ENCODE assay signal across 15 cellular contexts in the genomic region with DNA sequence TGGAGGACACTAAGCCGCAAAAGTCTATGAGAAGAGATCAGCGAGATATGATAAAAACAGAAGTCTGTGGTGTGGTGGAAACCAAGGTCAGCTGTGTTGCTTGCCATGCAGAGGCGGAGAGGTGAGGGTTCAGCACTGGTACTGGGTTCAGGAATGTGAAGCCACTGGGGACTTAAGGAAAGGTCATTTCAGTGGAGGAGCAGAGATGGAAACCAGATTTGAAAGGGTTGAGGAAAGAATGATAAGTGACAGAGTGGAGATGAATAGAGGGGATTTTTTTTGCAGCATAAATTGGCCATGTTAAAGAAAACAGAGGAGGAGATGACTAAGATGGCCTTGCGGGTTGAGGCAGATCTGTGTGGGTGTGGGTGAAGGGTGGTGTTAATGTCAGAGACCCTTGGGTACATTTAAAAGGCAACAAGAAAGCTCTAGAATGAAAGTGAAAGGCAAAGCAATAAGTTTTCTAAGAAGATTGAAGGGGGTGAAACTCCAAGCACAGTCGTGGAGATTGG.
DNase-seq lines count a peak whose midpoint lies in the region; ATAC-seq lines count a peak whose summit lies in the region.
"Had no signal": no experiment of that assay in that cellular context is flagged by ENCODE, and none has a peak within 500 bp of the region (broad histone marks: within the 10 kb centered on the region; RNA-seq: fewer than 3 reads in every experiment).

No MANE protein-coding gene starts in this region.

- H3K36me3 Mint-ChIP-seq in activated T-cell treated with anti-CD3 and anti-CD28 coated beads, Interleukin-2, amount 50 U/mL, for 72 hours (ENCODE audit: insufficient read depth in 2 of 2): no peaks in the 10 kb centered on the region
- no peaks in the 10 kb centered on the region for H3K36me3 Mint-ChIP-seq in T-helper 17 cell (ENCODE audit: low read depth)

- H3K4me1 Mint-ChIP-seq in activated T-cell treated with anti-CD3 and anti-CD28 coated beads, Interleukin-2, amount 50 U/mL, for 72 hours (ENCODE audit: low read depth): peaks cover 12% of the 10 kb centered on the region
- peaks cover 3% of the 10 kb centered on the region for H3K4me1 Mint-ChIP-seq in T-helper 17 cell

- H3K27me3 Mint-ChIP-seq in activated T-cell treated with anti-CD3 and anti-CD28 coated beads, Interleukin-2, amount 50 U/mL, for 72 hours (ENCODE audit: low read depth): peaks cover 17% of the 10 kb centered on the region
- H3K27me3 Mint-ChIP-seq in T-helper 17 cell: no peaks in the 10 kb centered on the region

- DNase-seq in COLO829 (ENCODE audit: low spot score): peak; percentile 2
- peak; percentile 45 to 46 for DNase-seq in activated T-cell treated with anti-CD3 and anti-CD28 coated beads, Interleukin-2, amount 50 U/mL, for 72 hours
- no peak for DNase-seq in NCI-H69 (lab: John Stamatoyannopoulos, UW)
- DNase-seq in T-helper 17 cell: no peak
- DNase-seq in DMS53 treated with DMSO at 0.1 percent for 48 hours (lab: John Stamatoyannopoulos, UW; ENCODE audit: unreplicated experiment): no peak
- no peak for DNase-seq in NCI-H524 treated with DMSO at 0.1 percent for 48 hours (lab: John Stamatoyannopoulos, UW)
- DNase-seq: endodermal cell, GOT3, MM.1S, right cardiac atrium, SHP77 had no signal

- peak overlapping the region; percentile 31 to 43 for H3K4me3 Mint-ChIP-seq in activated T-cell treated with anti-CD3 and anti-CD28 coated beads, Interleukin-2, amount 50 U/mL, for 72 hours
- H3K4me3 Mint-ChIP-seq in T-helper 17 cell: no peak overlapping the region
- H3K4me3 Mint-ChIP-seq: endodermal cell had no signal

- H3K9me3 Mint-ChIP-seq in activated T-cell treated with anti-CD3 and anti-CD28 coated beads, Interleukin-2, amount 50 U/mL, for 72 hours: peaks cover 0 to 5% of the 10 kb centered on the region in 2 donors
- H3K9me3 Mint-ChIP-seq: endodermal cell had no signal

- peak; percentile 77 for ATAC-seq in GM18909 (IDR thresholded peaks at IDR 0.05; ENCODE audit: poor library complexity, unreplicated experiment)
- ATAC-seq in HG02885 (IDR thresholded peaks at IDR 0.05; ENCODE audit: poor library complexity, unreplicated experiment): peak; percentile 80
- ATAC-seq in activated T-cell treated with anti-CD3 and anti-CD28 coated beads, Interleukin-2, amount 50 U/mL, for 72 hours (replicated peaks in 1 of 2): peak; percentile 88 to 91
- no peak for ATAC-seq in T-helper 17 cell

- no peak overlapping the region for H3K27ac Mint-ChIP-seq in activated T-cell treated with anti-CD3 and anti-CD28 coated beads, Interleukin-2, amount 50 U/mL, for 72 hours
- H3K27ac Mint-ChIP-seq in T-helper 17 cell: no peak overlapping the region
- H3K27ac Mint-ChIP-seq: endodermal cell had no signal

- no peaks in the 10 kb centered on the region for H3K9me3 ChIP-seq in T-helper 17 cell (ENCODE audit: control insufficient read depth, low read length, poor library complexity, severe bottlenecking)
- H3K9me3 ChIP-seq: BLaER1 treated with 17β-estradiol and CSF1 and Interleukin-3, amounts not matched to agents 10 nM and 100 nM; thoracic aorta had no signal

Comparison
In these comparisons a context has a peak if more than half of its experiments do, and no peak if none do; other contexts are left out.
1. DNase-seq: peak in COLO829 (single experiment) and activated T-cell treated with anti-CD3 and anti-CD28 coated beads, Interleukin-2, amount 50 U/mL, for 72 hours (2 of 2); none in NCI-H69 (single experiment), T-helper 17 cell (0 of 3), DMS53 treated with DMSO at 0.1 percent for 48 hours (single experiment) and NCI-H524 treated with DMSO at 0.1 percent for 48 hours (single experiment).